10 cellular contexts compared by ENCODE assay signal in the genomic region with DNA sequence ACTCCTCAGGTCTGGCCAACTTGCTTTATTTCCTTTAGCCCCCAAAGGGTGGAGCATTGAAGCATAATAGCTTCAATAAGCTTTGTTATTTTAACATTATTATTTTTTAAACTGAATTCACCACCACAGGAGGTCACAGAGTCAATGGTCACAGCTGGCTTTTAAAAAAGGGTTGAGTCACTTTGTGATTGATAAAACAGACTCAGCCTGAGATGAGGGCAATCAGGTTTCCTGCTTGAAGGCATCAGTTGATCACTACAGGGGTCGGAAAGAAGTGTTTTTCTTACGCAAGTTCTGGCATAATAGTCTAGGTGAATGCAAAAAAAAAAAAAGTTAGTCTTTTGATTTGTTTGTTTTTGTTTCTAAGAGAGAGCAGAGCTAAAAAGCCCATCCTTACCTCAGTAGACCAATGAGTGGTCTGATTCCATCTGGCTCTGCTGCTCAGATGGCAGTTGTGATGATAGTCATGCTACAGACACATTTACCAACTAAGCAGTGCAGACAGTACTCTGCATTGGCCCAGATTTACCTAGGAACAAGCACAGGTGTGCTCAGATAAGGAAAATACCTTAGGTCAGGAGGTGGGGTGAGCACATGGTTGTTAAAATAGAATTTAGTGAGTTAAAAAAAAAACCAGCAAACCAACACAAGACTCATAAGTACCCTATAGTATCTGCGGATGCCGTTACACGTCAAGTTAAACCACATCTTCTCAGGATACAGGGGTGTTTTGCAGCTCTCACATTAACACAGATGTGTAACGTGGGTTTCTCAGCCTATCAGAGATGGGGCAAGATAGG. TPM values are rescaled to one million over a fixed set of nuclear protein-coding genes. Genes with fewer than 3 reads are reported as not detected.
DNase-seq lines count a peak whose midpoint lies in the region; ATAC-seq lines count a peak whose summit lies in the region.
"Had no signal": no experiment of that assay in that cellular context is flagged by ENCODE, and none has a peak within 500 bp of the region (broad histone marks: within the 10 kb centered on the region; RNA-seq: fewer than 3 reads in every experiment).

No MANE protein-coding gene starts in this region.

- peaks cover 20% of the 10 kb centered on the region for H3K4me1 Mint-ChIP-seq in activated T-helper 17 cell treated with anti-CD3 and anti-CD28 coated beads, Interleukin-2, amount 50 U/mL, for 72 hours

- H3K36me3 ChIP-seq in muscle layer of duodenum (ENCODE audit: control insufficient read depth in 1 of 2, insufficient read depth in 2 of 2, low read length in 2 of 2), result no peaks in the 10 kb centered on the region

- H3K27me3 ChIP-seq in muscle layer of duodenum (ENCODE audit: low read depth, low read length), result no peaks in the 10 kb centered on the region

- H3K4me3 ChIP-seq in GM08714 (ENCODE audit: low read length) (peak overlapping the region; percentile 63; the same call in 1 of the 2 replicates), muscle layer of duodenum (ENCODE audit: low read depth in 1 of 2, low read length in 2 of 2) (no peak overlapping the region)

- no peak overlapping the region for H3K4me3 Mint-ChIP-seq in activated T-helper 17 cell treated with anti-CD3 and anti-CD28 coated beads, Interleukin-2, amount 50 U/mL, for 72 hours
- H3K4me3 Mint-ChIP-seq: IgD-negative memory B cell had no signal

- H3K27me3 Mint-ChIP-seq in activated T-helper 17 cell treated with anti-CD3 and anti-CD28 coated beads, Interleukin-2, amount 50 U/mL, for 72 hours, result no peaks in the 10 kb centered on the region
- H3K27me3 Mint-ChIP-seq: IgD-negative memory B cell had no signal

- peak overlapping the region; percentile 54 for H3K27ac ChIP-seq in muscle layer of duodenum (ENCODE audit: low read length)

- no peaks in the 10 kb centered on the region for H3K9me3 ChIP-seq in muscle layer of duodenum (ENCODE audit: control insufficient read depth in 1 of 2, low read length in 2 of 2)

- H3K27ac Mint-ChIP-seq in activated T-helper 17 cell treated with anti-CD3 and anti-CD28 coated beads, Interleukin-2, amount 50 U/mL, for 72 hours, result no peak overlapping the region
- H3K27ac Mint-ChIP-seq: IgD-negative memory B cell had no signal

- H3K4me1 ChIP-seq in muscle layer of duodenum (ENCODE audit: control insufficient read depth in 1 of 2, insufficient read depth in 2 of 2, low read length in 2 of 2), result no peaks in the 10 kb centered on the region

- in situ Hi-C loops in ACHN (cut with HindIII; ENCODE audit: low pct_ligation_motif_present, low pct_unique_long_range_greater_than_20kb, low sequenced_read_pairs), result no loop called here

- H3K36me3 Mint-ChIP-seq in activated T-helper 17 cell treated with anti-CD3 and anti-CD28 coated beads, Interleukin-2, amount 50 U/mL, for 72 hours (ENCODE audit: low read depth), result no peaks in the 10 kb centered on the region
- H3K36me3 Mint-ChIP-seq: IgD-negative memory B cell had no signal

- H3K9me3 Mint-ChIP-seq in activated T-helper 17 cell treated with anti-CD3 and anti-CD28 coated beads, Interleukin-2, amount 50 U/mL, for 72 hours, result no peaks in the 10 kb centered on the region
- H3K9me3 Mint-ChIP-seq: IgD-negative memory B cell had no signal

- DNase-seq in HuH-7 (ENCODE audit: low spot score) (no peak), ACHN (no peak), NCI-H526 treated with DMSO at 0.1 percent for 48 hours (lab: John Stamatoyannopoulos, UW) (no peak), SHP77 treated with DMSO at 0.1 percent for 48 hours (lab: John Stamatoyannopoulos, UW) (no peak)

- peak; percentile 17 for ATAC-seq in HG02870 (IDR thresholded peaks at IDR 0.05; ENCODE audit: unreplicated experiment)
- peak; percentile 57 for ATAC-seq in activated T-helper 17 cell treated with anti-CD3 and anti-CD28 coated beads, Interleukin-2, amount 50 U/mL, for 72 hours (replicated peaks)

RNA-seq across cellular contexts. Expression of a gene that starts 22.6 kb away (rescaled TPM):
- under 1 TPM; 0.15 to 0.29 TPM for total RNA-seq in activated T-helper 17 cell treated with anti-CD3 and anti-CD28 coated beads, Interleukin-2, amount 50 U/mL, for 72 hours
- total RNA-seq: glomerular endothelial cell had no signal

RNA-seq across cellular contexts. Expression of a gene that starts 35.9 kb away (rescaled TPM):
- total RNA-seq in activated T-helper 17 cell treated with anti-CD3 and anti-CD28 coated beads, Interleukin-2, amount 50 U/mL, for 72 hours, result not detected
- total RNA-seq: glomerular endothelial cell had no signal
